Comparison of ENCODE assay signal across 8 cellular contexts in genomic region chr12:49059063-49059384, GRCh38. TPM values are rescaled to one million over a fixed set of nuclear protein-coding genes. Genes with fewer than 3 reads are reported as not detected.
A peak's percentile ranks its signal among the peaks of the same experiment; 100 is the strongest.
DNase-seq lines count a peak whose midpoint lies in the region; ATAC-seq and TF ChIP-seq lines count a peak whose summit lies in the region.

No MANE protein-coding gene starts in this region.

- H3K9me3 Mint-ChIP-seq in naive thymus-derived CD4-positive, alpha-beta T cell: peaks cover 0 to 9% (median 0%) of the 10 kb centered on the region in 11 donors

- H3K36me3 Mint-ChIP-seq in naive thymus-derived CD4-positive, alpha-beta T cell: peaks cover 0 to 10% (median 0%) of the 10 kb centered on the region in 5 donors

- peaks cover 29% of the 10 kb centered on the region for H4K20me1 ChIP-seq in KMS-11 (ENCODE audit: insufficient read depth)

- H3K4me1 ChIP-seq in KMS-11 (ENCODE audit: low read depth, poor library complexity, severe bottlenecking): peaks cover 39% of the 10 kb centered on the region
- H3K4me1 ChIP-seq in naive thymus-derived CD4-positive, alpha-beta T cell (ENCODE audit: control insufficient read depth in 2 of 2, insufficient read depth in 2 of 2, low read length in 2 of 2): peaks cover 47 to 49% of the 10 kb centered on the region in 2 donors

- CTCF ChIA-PET in naive thymus-derived CD4-positive, alpha-beta T cell (lab: Charles Lee): interaction anchor here (0.7 to 0.8 kb wide), 2 partner anchors 36 to 80 kb away, joined by 3 to 4 read pairs; no protein-coding TSS in a partner anchor

- H3K9ac ChIP-seq in KMS-11: peak overlapping the region; percentile 97; the same call in 1 of the 2 replicates

- intact Hi-C loops in naive thymus-derived CD4-positive, alpha-beta T cell (cut with micrococcal nuclease): loop anchor here in 1 of 2 donors (5.0 kb wide), 1 partner anchor 207 kb away; the partner anchor contains the start of gene DDX23

- peaks cover 61% of the 10 kb centered on the region for H3K79me2 ChIP-seq in KMS-11 (ENCODE audit: insufficient read depth, low read depth)

- H3K27ac ChIP-seq in KMS-11: peak overlapping the region; percentile 85; the same call in 1 of the 2 replicates
- peak overlapping the region; percentile 43 for H3K27ac ChIP-seq in cingulate gyrus (ENCODE audit: low read depth, low read length)
- peak overlapping the region; percentile 87 for H3K27ac ChIP-seq in naive thymus-derived CD4-positive, alpha-beta T cell (ENCODE audit: low read depth, low read length)

- no peaks in the 10 kb centered on the region for H3K27me3 ChIP-seq in KMS-11 (ENCODE audit: insufficient read depth, low read depth)
- no peaks in the 10 kb centered on the region for H3K27me3 ChIP-seq in naive thymus-derived CD4-positive, alpha-beta T cell (ENCODE audit: control insufficient read depth in 2 of 2, insufficient read depth in 2 of 2, low read length in 2 of 2)

- peak overlapping the region; percentile 62 to 96 (median 88) for H3K27ac Mint-ChIP-seq in naive thymus-derived CD4-positive, alpha-beta T cell

- ATAC-seq in naive thymus-derived CD4-positive, alpha-beta T cell: no peak

- H3K4me2 ChIP-seq in KMS-11: peak overlapping the region; percentile 84

- DNase-seq in AG10803 (ENCODE audit: low read depth) (no peak), iPS-NIHi7 (ENCODE audit: extremely low spot score) (no peak), NCI-H524 treated with DMSO at 0.1 percent for 48 hours (lab: John Stamatoyannopoulos, UW) (no peak), T-helper 9 cell (no peak), germinal center (ENCODE audit: low spot score) (no peak)
- DNase-seq in naive thymus-derived CD4-positive, alpha-beta T cell: no peak

- H3K27me3 Mint-ChIP-seq in naive thymus-derived CD4-positive, alpha-beta T cell: no peaks in the 10 kb centered on the region

- peaks cover 53 to 65% (median 62%) of the 10 kb centered on the region in 7 donors for H3K4me1 Mint-ChIP-seq in naive thymus-derived CD4-positive, alpha-beta T cell

- H3K36me3 ChIP-seq in KMS-11 (ENCODE audit: insufficient read depth): no peaks in the 10 kb centered on the region; the same call in 1 of the 2 replicates
- peaks cover 0 to 18% (median 6%) of the 10 kb centered on the region in 3 experiments for H3K36me3 ChIP-seq in naive thymus-derived CD4-positive, alpha-beta T cell (ENCODE audit: control insufficient read depth in 2 of 3, insufficient read depth in 3 of 3, low read length in 3 of 3)

- POLR2A ChIA-PET in naive thymus-derived CD4-positive, alpha-beta T cell (lab: Charles Lee): interaction anchor here (1.4 to 3.3 kb wide), 4 partner anchors 10 to 71 kb away, joined by 4 to 12 read pairs (median 9); partner anchors contain the start of genes RHEBL1 and TUBA1B

- H3K4me3 ChIP-seq in AG10803 (ENCODE audit: low read length) (peak overlapping the region; percentile 90), KMS-11 (IDR thresholded peaks at IDR 0.05; ENCODE audit: insufficient read depth, low read depth, low read length) (peak overlapping the region; percentile 19)
- H3K4me3 ChIP-seq in naive thymus-derived CD4-positive, alpha-beta T cell (ENCODE audit: low read length): peak overlapping the region; percentile 87

- H3K9me3 ChIP-seq in naive thymus-derived CD4-positive, alpha-beta T cell (ENCODE audit: control insufficient read depth in 2 of 3, low read length in 3 of 3): no peaks in the 10 kb centered on the region

- no peak overlapping the region for H2AFZ ChIP-seq in KMS-11 (ENCODE audit: low read depth)

- H3K4me3 Mint-ChIP-seq in naive thymus-derived CD4-positive, alpha-beta T cell: peak overlapping the region; percentile 79 to 98 (median 92)

- TF ChIP-seq CTCF in AG10803 (conservative IDR thresholded peaks at IDR 0.05; ENCODE audit: low read length) (no peak), KMS-11 (conservative IDR thresholded peaks at IDR 0.05; ENCODE audit: low read depth, low read length) (no peak)

RNA-seq across cellular contexts. Expression of gene KMT2D, which starts 1.6 kb away (rescaled TPM):
- 100 to 1,000 TPM; 129 to 167 (median 151) TPM for total RNA-seq in naive thymus-derived CD4-positive, alpha-beta T cell
- 10 to 100 TPM in 1 of 2 donors, 1 to 10 TPM in 1; 6.6 to 26.4 TPM for polyA plus RNA-seq in naive thymus-derived CD4-positive, alpha-beta T cell

RNA-seq across cellular contexts. Expression of gene RHEBL1, which starts 10.8 kb away (rescaled TPM):
- total RNA-seq in naive thymus-derived CD4-positive, alpha-beta T cell: 1 to 10 TPM; 1.8 to 9.4 (median 3.3) TPM
- 1 to 10 TPM; 1.8 to 3.8 TPM for polyA plus RNA-seq in naive thymus-derived CD4-positive, alpha-beta T cell

RNA-seq across cellular contexts. Expression of gene DHH, which starts 35.6 kb away (rescaled TPM):
- total RNA-seq in naive thymus-derived CD4-positive, alpha-beta T cell: under 1 TPM; 0.24 to 0.91 (median 0.76) TPM
- polyA plus RNA-seq in naive thymus-derived CD4-positive, alpha-beta T cell: not detected

RNA-seq across cellular contexts. Expression of gene PRKAG1, which starts 40.4 kb away (rescaled TPM):
- total RNA-seq in naive thymus-derived CD4-positive, alpha-beta T cell: 10 to 100 TPM; 34.0 to 74.4 (median 50.6) TPM
- 10 to 100 TPM; 39.4 to 49.6 TPM for polyA plus RNA-seq in naive thymus-derived CD4-positive, alpha-beta T cell

RNA-seq across cellular contexts. Expression of gene LMBR1L, which starts 51.6 kb away (rescaled TPM):
- total RNA-seq in naive thymus-derived CD4-positive, alpha-beta T cell: 100 to 1,000 TPM in 4 of 5 experiments, 10 to 100 TPM in 1; 67.4 to 328 (median 263) TPM
- 10 to 100 TPM; 40.7 to 58.6 TPM for polyA plus RNA-seq in naive thymus-derived CD4-positive, alpha-beta T cell

Comparison
In these comparisons a context has a peak if more than half of its experiments do, and no peak if none do; other contexts are left out.
1. H3K4me3 ChIP-seq: peak in every context shown above with its lines; median percentile 90 in AG10803; 87 in naive thymus-derived CD4-positive, alpha-beta T cell; 19 in KMS-11.